ENCODE assay signal across 11 cellular contexts in genomic region chr15:64452988-64453688, GRCh38. TPM values are rescaled to one million over a fixed set of nuclear protein-coding genes. Genes with fewer than 3 reads are reported as not detected.
A peak's percentile ranks its signal among the peaks of the same experiment; 100 is the strongest.
DNase-seq lines count a peak whose midpoint lies in the region; ATAC-seq and TF ChIP-seq lines count a peak whose summit lies in the region.
"Had no signal": no experiment of that assay in that cellular context is flagged by ENCODE, and none has a peak within 500 bp of the region (broad histone marks: within the 10 kb centered on the region; RNA-seq: fewer than 3 reads in every experiment).

No MANE protein-coding gene starts in this region.

- in situ Hi-C loops in gastrocnemius medialis (cut with MboI; ENCODE audit: low sequenced_read_pairs in 4 of 4) = no loop called here

- H3K27me3 ChIP-seq in adipocyte (replicated peaks; ENCODE audit: control insufficient read depth, insufficient read depth, low read length) (no peaks in the 10 kb centered on the region), left ventricle myocardium inferior (ENCODE audit: low read depth) (no peaks in the 10 kb centered on the region), stomach (no peaks in the 10 kb centered on the region), gastrocnemius medialis (no peaks in the 10 kb centered on the region), suprapubic skin (no peaks in the 10 kb centered on the region)

- ATAC-seq in gastrocnemius medialis = no peak

- H3K4me1 ChIP-seq in adipocyte (ENCODE audit: control insufficient read depth, insufficient read depth, low read length) (peaks cover 8% of the 10 kb centered on the region), left ventricle myocardium inferior (peaks cover 15% of the 10 kb centered on the region), stomach (peaks cover 6 to 48% (median 28%) of the 10 kb centered on the region in 4 donors), gastrocnemius medialis (peaks cover 0 to 3% of the 10 kb centered on the region in 2 donors), suprapubic skin (peaks cover 10% of the 10 kb centered on the region)

- DNase-seq in DMS79 treated with DMSO at 0.1 percent for 48 hours (lab: John Stamatoyannopoulos, UW) (peak; percentile 18), DMS79 (lab: John Stamatoyannopoulos, UW) (no peak), adipocyte (ENCODE audit: low read depth) (peak; percentile 15), left ventricle myocardium inferior (peak; percentile 52), stomach (peak; percentile 76), gastrocnemius medialis (no peak), suprapubic skin (ENCODE audit: low spot score in 2 of 2) (no peak), cortex of kidney (lab: John Stamatoyannopoulos, UW) (no peak)
- DNase-seq: GF-D8, SHP77 had no signal

- no peak for TF ChIP-seq CTCF in left ventricle myocardium inferior (IDR thresholded peaks at IDR 0.05; ENCODE audit: borderline replicate concordance)
- TF ChIP-seq CTCF in stomach (IDR thresholded peaks at IDR 0.05) = no peak
- no peak for TF ChIP-seq CTCF in gastrocnemius medialis (IDR thresholded peaks at IDR 0.05 in 4 of 5, conservative IDR thresholded peaks at IDR 0.05 in 1 of 5)
- no peak for TF ChIP-seq CTCF in suprapubic skin (IDR thresholded peaks at IDR 0.05)

- H3K27ac ChIP-seq in left ventricle myocardium inferior (replicated peaks) = no peak overlapping the region
- peak overlapping the region in 2 of 5 donors; percentile 8 to 23 for H3K27ac ChIP-seq in stomach
- no peak overlapping the region for H3K27ac ChIP-seq in gastrocnemius medialis
- no peak overlapping the region for H3K27ac ChIP-seq in suprapubic skin
- H3K27ac ChIP-seq: 22Rv1 had no signal

- WGBS in stomach, 5 donors = 58 to 70% (median 65%) methylated on average over 6 of the region's 6 CpGs
- 54% methylated on average over 6 of the region's 6 CpGs for WGBS in suprapubic skin

- no peaks in the 10 kb centered on the region for H3K9me3 ChIP-seq in adipocyte (ENCODE audit: control insufficient read depth, low read length)
- no peaks in the 10 kb centered on the region for H3K9me3 ChIP-seq in left ventricle myocardium inferior (replicated peaks)
- H3K9me3 ChIP-seq in stomach = no peaks in the 10 kb centered on the region
- H3K9me3 ChIP-seq in gastrocnemius medialis = no peaks in the 10 kb centered on the region
- no peaks in the 10 kb centered on the region for H3K9me3 ChIP-seq in suprapubic skin

- no peak for TF ChIP-seq POLR2A in stomach (IDR thresholded peaks at IDR 0.05)
- no peak for TF ChIP-seq POLR2A in gastrocnemius medialis (IDR thresholded peaks at IDR 0.05)
- TF ChIP-seq POLR2A in suprapubic skin (IDR thresholded peaks at IDR 0.05) = no peak

- peaks cover 31% of the 10 kb centered on the region for H3K36me3 ChIP-seq in adipocyte (ENCODE audit: control insufficient read depth, insufficient read depth, low read length, severe bottlenecking)
- peaks cover 30% of the 10 kb centered on the region for H3K36me3 ChIP-seq in left ventricle myocardium inferior
- H3K36me3 ChIP-seq in stomach = peaks cover 0 to 43% (median 27%) of the 10 kb centered on the region in 4 donors
- peaks cover 0 to 6% of the 10 kb centered on the region in 2 donors for H3K36me3 ChIP-seq in gastrocnemius medialis
- H3K36me3 ChIP-seq in suprapubic skin = peaks cover 33% of the 10 kb centered on the region

- intact Hi-C loops in left ventricle myocardium inferior (cut with micrococcal nuclease) = no loop called here
- intact Hi-C loops in stomach (cut with DNase I; ENCODE audit: low total_unique reads) = no loop called here
- intact Hi-C loops in gastrocnemius medialis (cut with DNase I; ENCODE audit: low total_unique reads) = no loop called here

- H3K4me3 ChIP-seq in adipocyte (ENCODE audit: low read length) = no peak overlapping the region
- no peak overlapping the region for H3K4me3 ChIP-seq in left ventricle myocardium inferior
- H3K4me3 ChIP-seq in stomach = no peak overlapping the region
- H3K4me3 ChIP-seq in gastrocnemius medialis = no peak overlapping the region
- H3K4me3 ChIP-seq in suprapubic skin = no peak overlapping the region

- TF ChIP-seq EP300 in stomach (IDR thresholded peaks at IDR 0.05) (no peak), suprapubic skin (IDR thresholded peaks at IDR 0.05) (no peak)

- H3K9ac ChIP-seq in adipocyte (ENCODE audit: low read length) = no peak overlapping the region

RNA-seq across cellular contexts. Expression of gene ZNF609, which starts 7.2 kb away (rescaled TPM):
- total RNA-seq in left ventricle myocardium inferior (14.7 TPM), stomach (10 to 100 TPM; 23.2 to 64.7 (median 32.5) TPM), gastrocnemius medialis (10 to 100 TPM; 10.3 to 16.5 (median 12.4) TPM), suprapubic skin (10 to 100 TPM; 18.6 to 40.1 (median 23.7) TPM)
- 1 to 10 TPM; 2.7 to 7.0 (median 6.5) TPM for polyA plus RNA-seq in stomach

Comparison
In these comparisons a context has a peak if more than half of its experiments do, and no peak if none do; other contexts are left out.
1. DNase-seq: peak in DMS79 treated with DMSO at 0.1 percent for 48 hours (single experiment), adipocyte (single experiment), left ventricle myocardium inferior (single experiment) and stomach (single experiment); none in DMS79 (single experiment), gastrocnemius medialis (0 of 2), suprapubic skin (0 of 2) and cortex of kidney (single experiment).